Comparison of ENCODE assay signal across 30 cellular contexts in genomic region chr7:23315366-23315765, GRCh38. TPM values are rescaled to one million over a fixed set of nuclear protein-coding genes. Genes with fewer than 3 reads are reported as not detected.
A peak's percentile ranks its signal among the peaks of the same experiment; 100 is the strongest.
DNase-seq lines count a peak whose midpoint lies in the region; ATAC-seq, FAIRE-seq and TF ChIP-seq lines count a peak whose summit lies in the region.
"Had no signal": no experiment of that assay in that cellular context is flagged by ENCODE, and none has a peak within 500 bp of the region (broad histone marks: within the 10 kb centered on the region; RNA-seq: fewer than 3 reads in every experiment).

No MANE protein-coding gene starts in this region.

- peaks cover 8% of the 10 kb centered on the region for H3K4me1 ChIP-seq in keratinocyte (ENCODE audit: control insufficient read depth, extremely low read depth, insufficient read depth, low read length)
- no peaks in the 10 kb centered on the region for H3K4me1 ChIP-seq in ascending aorta
- H3K4me1 ChIP-seq: left lung, parathyroid adenoma had no signal

- TF ChIP-seq POLR2A in H54 (IDR thresholded peaks at IDR 0.05; ENCODE audit: low read depth, low read length), result no peak

- no peak for FAIRE-seq in H54 (lab: Jason Lieb, UNC)
- FAIRE-seq in keratinocyte (lab: Jason Lieb, UNC), result peak; percentile 26
- FAIRE-seq: colon, HTR-8/SVneo had no signal

- no peaks in the 10 kb centered on the region for H3K79me2 ChIP-seq in keratinocyte (ENCODE audit: control insufficient read depth, insufficient read depth, low read length)
- H3K79me2 ChIP-seq: parathyroid adenoma had no signal

- no peaks in the 10 kb centered on the region for H3K9me3 ChIP-seq in keratinocyte (ENCODE audit: control insufficient read depth, low read depth, low read length)
- no peaks in the 10 kb centered on the region for H3K9me3 ChIP-seq in ascending aorta
- H3K9me3 ChIP-seq: BLaER1, Caco-2, left lung, right lobe of liver had no signal

- H3K9me3 Mint-ChIP-seq in activated naive CD4-positive, alpha-beta T cell treated with anti-CD3 and anti-CD28 coated beads, Interleukin-2, amount 50 U/mL, for 72 hours, result no peaks in the 10 kb centered on the region
- H3K9me3 Mint-ChIP-seq: activated naive CD4-positive, alpha-beta T cell treated with anti-CD3 and anti-CD28 coated beads, Interleukin-2, amount 50 U/mL, for 24 hours; nephron had no signal

- no peaks in the 10 kb centered on the region for H3K9me1 ChIP-seq in keratinocyte (ENCODE audit: control insufficient read depth, extremely low read depth, insufficient read depth, low read length)

- H3K4me2 ChIP-seq in keratinocyte (ENCODE audit: control insufficient read depth, extremely low read depth, insufficient read depth, low read depth, low read length), result no peak overlapping the region
- H3K4me2 ChIP-seq: BLaER1 had no signal

- H3K27ac Mint-ChIP-seq in activated naive CD4-positive, alpha-beta T cell treated with anti-CD3 and anti-CD28 coated beads, Interleukin-2, amount 50 U/mL, for 72 hours, result no peak overlapping the region
- H3K27ac Mint-ChIP-seq: activated naive CD4-positive, alpha-beta T cell treated with anti-CD3 and anti-CD28 coated beads, Interleukin-2, amount 50 U/mL, for 24 hours; endodermal cell; nephron had no signal

- ATAC-seq in HG03135 (IDR thresholded peaks at IDR 0.05; ENCODE audit: unreplicated experiment), result no peak
- no peak for ATAC-seq in activated naive CD4-positive, alpha-beta T cell treated with anti-CD3 and anti-CD28 coated beads, Interleukin-2, amount 50 U/mL, for 72 hours
- ATAC-seq: right lobe of liver; stimulated activated naive CD8-positive, alpha-beta T cell treated with anti-CD3 and anti-CD28 coated beads, Interleukin-15, Interleukin-2, amounts not matched to agents 100 U/mL and 50 U/mL, for 24 hours had no signal

- H3K36me3 Mint-ChIP-seq in activated naive CD4-positive, alpha-beta T cell treated with anti-CD3 and anti-CD28 coated beads, Interleukin-2, amount 50 U/mL, for 72 hours, result no peaks in the 10 kb centered on the region

- intact Hi-C loops in ascending aorta (cut with DNase I), result no loop called here

- H3K27ac ChIP-seq in keratinocyte (ENCODE audit: control insufficient read depth, insufficient read depth, low read length), result no peak overlapping the region
- no peak overlapping the region for H3K27ac ChIP-seq in ascending aorta
- H3K27ac ChIP-seq: BLaER1, left lung, parathyroid adenoma, right lobe of liver, VCaP had no signal

- no peaks in the 10 kb centered on the region for H4K20me1 ChIP-seq in keratinocyte (ENCODE audit: control insufficient read depth, extremely low read depth, insufficient read depth, low read length)
- H4K20me1 ChIP-seq: BLaER1 had no signal

- dilution Hi-C loops in keratinocyte (cut with MboI; ENCODE audit: extremely low pct_ligation_motif_present, low sequenced_read_pairs), result no loop called here

- DNase-seq in H54 (ENCODE audit: insufficient read length, low spot score), result peak; percentile 30
- DNase-seq in NCI-H2107 (lab: John Stamatoyannopoulos, UW), result peak; percentile 41
- peak; percentile 41 for DNase-seq in choroid plexus epithelial cell (ENCODE audit: low read depth)
- DNase-seq in keratinocyte (ENCODE audit: low read depth, low spot score), result no peak
- no peak for DNase-seq in NCI-H446 treated with DMSO at 0.1 percent for 48 hours (lab: John Stamatoyannopoulos, UW)
- DNase-seq in ascending aorta (ENCODE audit: low spot score in 2 of 2), result no peak
- no peak for DNase-seq in activated naive CD4-positive, alpha-beta T cell treated with anti-CD3 and anti-CD28 coated beads, Interleukin-2, amount 50 U/mL, for 72 hours (ENCODE audit: low spot score in 2 of 2)
- DNase-seq: ACHN; activated CD4-positive, alpha-beta T cell treated with anti-CD3 and anti-CD28 coated beads, Interleukin-2, amount 50 U/mL, for 1 hour; aorta; Caco-2; DMS79; endodermal cell; GOT3; left lung; NCI-H1048; NCI-H1694 treated with DMSO at 0.1 percent for 48 hours; NCI-H2227 treated with DMSO at 0.1 percent for 48 hours; right lobe of liver; stimulated activated CD4-positive, alpha-beta T cell treated with anti-CD3 and anti-CD28 coated beads, Interleukin-4, amount 100 ng/mL, for 4 hours; stimulated activated naive CD8-positive, alpha-beta T cell treated with anti-CD3 and anti-CD28 coated beads, Interleukin-15, Interleukin-2, amounts not matched to agents 100 U/mL and 50 U/mL, for 24 hours had no signal

- H3K36me3 ChIP-seq in keratinocyte (ENCODE audit: control insufficient read depth in 2 of 2, extremely low read depth in 1 of 2, insufficient read depth in 2 of 2, low read length in 2 of 2), result peaks cover 0 to 11% of the 10 kb centered on the region in 2 experiments
- peaks cover 2 to 7% of the 10 kb centered on the region in 2 donors for H3K36me3 ChIP-seq in ascending aorta

- H3K27me3 ChIP-seq in keratinocyte (ENCODE audit: control insufficient read depth, extremely low read depth, insufficient read depth, low read length) (peaks cover 4% of the 10 kb centered on the region), ascending aorta (no peaks in the 10 kb centered on the region)
- H3K27me3 ChIP-seq: BLaER1, left lung, right lobe of liver had no signal

- H3K4me3 ChIP-seq in choroid plexus epithelial cell (ENCODE audit: low read depth, low read length) (no peak overlapping the region), keratinocyte (ENCODE audit: control insufficient read depth in 2 of 3, extremely low read depth in 1 of 3, insufficient read depth in 2 of 3, low read depth in 1 of 3, low read length in 3 of 3) (no peak overlapping the region), ascending aorta (no peak overlapping the region)
- H3K4me3 ChIP-seq: BLaER1, left lung, right lobe of liver, SK-N-MC had no signal

- H3K9ac ChIP-seq in keratinocyte (ENCODE audit: control insufficient read depth, extremely low read depth, insufficient read depth, low read length), result no peak overlapping the region
- H3K9ac ChIP-seq: BLaER1, parathyroid adenoma had no signal

- no peak overlapping the region for H2AFZ ChIP-seq in keratinocyte (ENCODE audit: control insufficient read depth, low read length)
- H2AFZ ChIP-seq: parathyroid adenoma had no signal

- TF ChIP-seq CTCF in choroid plexus epithelial cell (conservative IDR thresholded peaks at IDR 0.05; ENCODE audit: low read depth, low read length), result no peak
- TF ChIP-seq CTCF in keratinocyte (optimal IDR thresholded peaks at IDR 0.05 in 1 of 3, IDR thresholded peaks at IDR 0.05 in 1 of 3, conservative IDR thresholded peaks at IDR 0.05 in 1 of 3; ENCODE audit: extremely low read depth in 1 of 3, insufficient read depth in 2 of 3, low read length in 3 of 3), result no peak
- TF ChIP-seq CTCF in ascending aorta (IDR thresholded peaks at IDR 0.05), result no peak

RNA-seq across cellular contexts. Expression of gene MALSU1, which starts 16.2 kb away (rescaled TPM):
- polyA plus RNA-seq in keratinocyte, result 34.2 to 67.8 TPM (median 43.1 TPM) in 3 replicates
- 26.3 TPM for polyA plus RNA-seq in keratinocyte (2011; ENCODE audit: low read depth)
- 40.4 and 41.4 TPM in 2 replicates for polyA plus RNA-seq in keratinocyte (2011; cell fraction: cytosol; rRNA removed)
- 22.0 and 31.2 TPM in 2 replicates for polyA plus RNA-seq in keratinocyte (2011; cell fraction: nucleus; rRNA removed)
- polyA plus RNA-seq in keratinocyte (2012; ENCODE audit: low replicate concordance), result 54.0 and 55.1 TPM in 2 replicates
- 3.6 to 43.6 TPM (median 23.8 TPM) in 3 replicates for polyA minus RNA-seq in keratinocyte
- 39.5 TPM for polyA minus RNA-seq in keratinocyte (2011; cell fraction: cytosol; rRNA and poly(A)+ RNA removed)
- 4.5 and 8.5 TPM in 2 replicates for polyA minus RNA-seq in keratinocyte (2011; cell fraction: nucleus; rRNA and poly(A)+ RNA removed)
- total RNA-seq in ascending aorta, result 22.4 TPM
- total RNA-seq in activated naive CD4-positive, alpha-beta T cell treated with anti-CD3 and anti-CD28 coated beads, Interleukin-2, amount 50 U/mL, for 72 hours, result 10 to 100 TPM; 78.5 to 83.4 TPM

Comparison
In these comparisons a context has a peak if more than half of its experiments do, and no peak if none do; other contexts are left out.
1. DNase-seq: peak in H54 (single experiment), NCI-H2107 (single experiment) and choroid plexus epithelial cell (single experiment); none in keratinocyte (single experiment), NCI-H446 treated with DMSO at 0.1 percent for 48 hours (single experiment), ascending aorta (0 of 2) and activated naive CD4-positive, alpha-beta T cell treated with anti-CD3 and anti-CD28 coated beads, Interleukin-2, amount 50 U/mL, for 72 hours (0 of 2).